Comparison of ENCODE assay signal across 7 cellular contexts in the genomic region with DNA sequence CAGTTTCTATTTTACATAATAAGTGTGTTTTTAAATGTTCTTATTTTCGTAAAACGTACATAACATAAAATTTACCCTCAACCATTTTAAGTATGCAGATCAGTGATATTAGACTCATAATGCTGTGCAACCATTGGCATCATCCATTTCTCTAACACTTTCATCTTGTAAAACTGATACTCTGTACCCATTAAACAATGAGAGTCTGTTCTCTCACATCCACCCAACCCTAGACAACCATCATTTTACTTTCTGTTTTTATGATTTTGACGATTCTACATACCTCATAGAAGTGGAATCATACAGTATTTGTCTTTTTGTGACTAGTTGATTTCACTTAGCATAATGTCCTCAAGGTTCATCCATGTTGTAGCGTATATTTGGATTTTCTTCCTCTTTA.
"Had no signal": no experiment of that assay in that cellular context is flagged by ENCODE, and none has a peak within 500 bp of the region (broad histone marks: within the 10 kb centered on the region; RNA-seq: fewer than 3 reads in every experiment).

No MANE protein-coding gene starts in this region.

- H3K4me1 Mint-ChIP-seq: GM23338, IgD-negative memory B cell had no signal

- H3K9me3 Mint-ChIP-seq: HFFc6 had no signal

- DNase-seq: H7, HFFc6, KBM-7 had no signal

- ATAC-seq: GM23338, HCT116, HepG2 had no signal

- H3K27me3 Mint-ChIP-seq: IgD-negative memory B cell had no signal

- H3K36me3 Mint-ChIP-seq: IgD-negative memory B cell had no signal

- H3K27ac Mint-ChIP-seq: GM23338, HFFc6 had no signal

- H3K4me3 Mint-ChIP-seq: GM23338, HFFc6, IgD-negative memory B cell had no signal
